In genomic region chr9:116984111-116984510, GRCh38 we compare ENCODE assay signal across 23 cellular contexts.
"Had no signal": no experiment of that assay in that cellular context is flagged by ENCODE, and none has a peak within 500 bp of the region (broad histone marks: within the 10 kb centered on the region; RNA-seq: fewer than 3 reads in every experiment).

No MANE protein-coding gene starts in this region.

- H3K27ac ChIP-seq: colonic mucosa, coronary artery, epithelial cell of prostate, esophagus muscularis mucosa, esophagus squamous epithelium, foreskin keratinocyte, gastrocnemius medialis, gastroesophageal sphincter, heart left ventricle, heart right ventricle had no signal

- H3K9me3 ChIP-seq: colonic mucosa, esophagus muscularis mucosa, esophagus squamous epithelium, gastrocnemius medialis, gastroesophageal sphincter, heart left ventricle, heart right ventricle had no signal

- H3K4me3 ChIP-seq: colonic mucosa, coronary artery, dorsolateral prefrontal cortex, esophagus muscularis mucosa, esophagus squamous epithelium, gastrocnemius medialis, gastroesophageal sphincter, heart left ventricle, heart right ventricle had no signal

- H3K4me1 ChIP-seq: colonic mucosa, esophagus muscularis mucosa, esophagus squamous epithelium, gastrocnemius medialis, gastroesophageal sphincter, heart left ventricle, heart right ventricle had no signal

- DNase-seq: colonic mucosa; cortex of kidney; dermis blood vessel endothelial cell; dorsolateral prefrontal cortex; effector CD4-positive, alpha-beta T cell; effector CD8-positive, alpha-beta T cell; effector memory CD4-positive, alpha-beta T cell; effector memory CD8-positive, alpha-beta T cell; endodermal cell; erythroblast; esophagus squamous epithelium; foreskin fibroblast; foreskin keratinocyte; foreskin melanocyte; gastrocnemius medialis; glutamatergic neuron; head of caudate nucleus; heart left ventricle; heart right ventricle had no signal

- H3K27me3 ChIP-seq: colonic mucosa, dorsolateral prefrontal cortex, esophagus muscularis mucosa, esophagus squamous epithelium, foreskin keratinocyte, gastrocnemius medialis, gastroesophageal sphincter had no signal

- H3K36me3 ChIP-seq: colonic mucosa, esophagus muscularis mucosa, esophagus squamous epithelium, gastrocnemius medialis, gastroesophageal sphincter, heart left ventricle, heart right ventricle had no signal
